ENCODE assay signal across 8 cellular contexts in the genomic region with DNA sequence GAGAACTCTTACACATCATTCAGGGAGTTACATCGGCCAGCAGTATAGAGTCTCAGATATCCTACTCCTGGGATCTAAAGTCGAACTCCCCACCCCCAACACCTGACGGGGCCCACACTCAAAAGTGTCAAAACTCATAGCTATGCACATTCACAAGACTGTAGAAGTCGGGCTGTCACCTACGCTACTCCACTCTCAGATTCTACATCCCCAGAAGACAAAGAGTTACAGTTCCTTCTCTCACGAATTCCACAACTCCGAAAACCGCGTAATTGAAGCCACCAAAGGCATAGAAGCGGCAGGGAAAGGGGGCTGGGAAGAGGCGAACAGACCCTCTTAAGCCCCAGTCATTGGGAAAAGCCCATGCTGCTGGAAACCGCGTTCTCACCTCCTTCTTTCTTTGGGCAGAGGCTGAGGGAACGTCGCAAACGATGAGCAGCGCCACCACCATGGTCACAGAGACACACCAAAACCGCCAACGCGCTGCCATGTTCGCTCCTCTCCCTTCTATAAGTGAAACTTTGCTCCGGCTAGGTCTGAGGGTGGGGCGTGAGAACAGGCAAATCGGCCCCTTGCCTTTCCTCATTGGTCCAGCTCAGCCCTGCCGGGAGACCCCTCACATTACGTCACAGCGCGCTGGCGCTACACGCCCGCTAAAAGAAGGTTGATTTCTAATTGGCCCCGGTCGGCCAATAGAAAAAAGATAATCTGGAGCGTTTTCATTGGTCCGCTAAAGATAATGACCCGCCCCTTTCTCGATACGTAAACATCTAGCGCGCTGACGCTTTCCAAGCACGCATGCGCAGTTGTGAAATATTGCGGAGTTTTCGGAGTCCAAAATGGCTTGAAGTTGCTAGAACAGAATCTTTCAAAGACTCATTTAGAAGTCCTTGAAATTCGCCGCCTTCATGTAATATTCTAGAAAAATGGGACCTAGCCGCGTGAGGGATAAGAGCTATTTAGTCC. TPM values are rescaled to one million over a fixed set of nuclear protein-coding genes. Genes with fewer than 3 reads are reported as not detected.
A peak's percentile ranks its signal among the peaks of the same experiment; 100 is the strongest.
DNase-seq lines count a peak whose midpoint lies in the region; ATAC-seq and TF ChIP-seq lines count a peak whose summit lies in the region.

MAGT1 (minus strand) TSS at position 515 of the 966 bp plus-strand sequence; CDS start at position 490, 25 bp downstream.

- H3K9me3 ChIP-seq in adipocyte (ENCODE audit: control insufficient read depth, low read length) = peaks cover 13% of the 10 kb centered on the region
- H3K9me3 ChIP-seq in cardiac muscle cell (ENCODE audit: low read depth) = no peaks in the 10 kb centered on the region
- no peaks in the 10 kb centered on the region for H3K9me3 ChIP-seq in parathyroid adenoma (ENCODE audit: control insufficient read depth, low read length)
- no peaks in the 10 kb centered on the region for H3K9me3 ChIP-seq in tibial nerve

- TF ChIP-seq CTCF in GM12875 (IDR thresholded peaks at IDR 0.05; ENCODE audit: borderline replicate concordance, insufficient read depth, low read depth, low read length) = no peak
- no peak for TF ChIP-seq CTCF in cardiac muscle cell (IDR thresholded peaks at IDR 0.05; ENCODE audit: low read depth, low read length)
- TF ChIP-seq CTCF in parathyroid adenoma (IDR thresholded peaks at IDR 0.05) = no peak
- no peak for TF ChIP-seq CTCF in tibial nerve (IDR thresholded peaks at IDR 0.05)

- peak; percentile 44 to 91 for TF ChIP-seq EP300 in tibial nerve (IDR thresholded peaks at IDR 0.05)

- H3K27me3 ChIP-seq in adipocyte (replicated peaks; ENCODE audit: control insufficient read depth, insufficient read depth, low read length) = no peaks in the 10 kb centered on the region
- no peaks in the 10 kb centered on the region for H3K27me3 ChIP-seq in cardiac muscle cell
- no peaks in the 10 kb centered on the region for H3K27me3 ChIP-seq in parathyroid adenoma (ENCODE audit: control insufficient read depth, insufficient read depth, low read length)
- no peaks in the 10 kb centered on the region for H3K27me3 ChIP-seq in tibial nerve

- peak; percentile 43 to 67 for TF ChIP-seq POLR2A in tibial nerve (IDR thresholded peaks at IDR 0.05)

- peak within 1 kb of the TSS; percentile 78 for H3K4me2 ChIP-seq in parathyroid adenoma (ENCODE audit: low read length)

- H3K27ac ChIP-seq in cardiac muscle cell (peak within 1 kb of the TSS; percentile 98), parathyroid adenoma (peak within 1 kb of the TSS; percentile 90), tibial nerve (peak within 1 kb of the TSS; percentile 87 to 97 (median 94))

- DNase-seq in NCI-H1436 (lab: John Stamatoyannopoulos, UW) = peak; percentile 99
- DNase-seq in T follicular helper cell (ENCODE audit: low read depth) = peak; percentile 86
- peak; percentile 96 for DNase-seq in adipocyte (ENCODE audit: low read depth)
- peak; percentile 94 to 97 for DNase-seq in cardiac muscle cell (ENCODE audit: low read depth in 1 of 2, low spot score in 1 of 2)
- DNase-seq in tibial nerve (ENCODE audit: low spot score in 2 of 2) = peak; percentile 80 to 81

- H3K36me3 ChIP-seq in adipocyte (ENCODE audit: control insufficient read depth, insufficient read depth, low read length, severe bottlenecking) = no peaks in the 10 kb centered on the region
- H3K36me3 ChIP-seq in cardiac muscle cell = no peaks in the 10 kb centered on the region
- no peaks in the 10 kb centered on the region for H3K36me3 ChIP-seq in parathyroid adenoma (ENCODE audit: control insufficient read depth, insufficient read depth, low read length)
- no peaks in the 10 kb centered on the region for H3K36me3 ChIP-seq in tibial nerve

- ATAC-seq in HG02798 (IDR thresholded peaks at IDR 0.05; ENCODE audit: poor library complexity, unreplicated experiment) = peak; percentile 94

- H3K4me3 ChIP-seq in GM12875 (ENCODE audit: low read depth, low read length) (peak within 1 kb of the TSS; percentile 79), adipocyte (ENCODE audit: low read length) (peak within 1 kb of the TSS; percentile 91), cardiac muscle cell (peak within 1 kb of the TSS; percentile 79), parathyroid adenoma (ENCODE audit: low read depth, low read length) (peak within 1 kb of the TSS; percentile 72), tibial nerve (peak within 1 kb of the TSS; percentile 36 to 71 (median 53))

- H2AFZ ChIP-seq in parathyroid adenoma = peak within 1 kb of the TSS; percentile 94

- peak within 1 kb of the TSS; percentile 90 for H3K9ac ChIP-seq in adipocyte (ENCODE audit: low read length)
- peak within 1 kb of the TSS; percentile 72 for H3K9ac ChIP-seq in parathyroid adenoma

- H3K4me1 ChIP-seq in adipocyte (ENCODE audit: control insufficient read depth, insufficient read depth, low read length) = no peaks in the 10 kb centered on the region
- H3K4me1 ChIP-seq in cardiac muscle cell (ENCODE audit: low read depth) = no peaks in the 10 kb centered on the region
- no peaks in the 10 kb centered on the region for H3K4me1 ChIP-seq in parathyroid adenoma
- peaks cover 0 to 18% (median 0%) of the 10 kb centered on the region in 4 donors for H3K4me1 ChIP-seq in tibial nerve

- 0 to 43% methylated on average over 22 to 49 of the region's 49 CpGs for WGBS in tibial nerve, 2 donors

- peaks cover 13% of the 10 kb centered on the region for H3K79me2 ChIP-seq in parathyroid adenoma

RNA-seq across cellular contexts. Expression of gene MAGT1, which starts in this region (rescaled TPM):
- total RNA-seq in cardiac muscle cell = 39.1 and 57.3 TPM in 2 replicates
- polyA plus RNA-seq in cardiac muscle cell = 53.6 and 54.3 TPM in 2 replicates
- total RNA-seq in tibial nerve = 10 to 100 TPM; 52.7 to 59.0 (median 56.2) TPM

Comparison
In these comparisons a context has a peak if more than half of its experiments do, and no peak if none do; other contexts are left out.
1. Peak in every context shown above with its lines: DNase-seq, ATAC-seq, H3K4me3 ChIP-seq and H3K27ac ChIP-seq.